In the genomic region with DNA sequence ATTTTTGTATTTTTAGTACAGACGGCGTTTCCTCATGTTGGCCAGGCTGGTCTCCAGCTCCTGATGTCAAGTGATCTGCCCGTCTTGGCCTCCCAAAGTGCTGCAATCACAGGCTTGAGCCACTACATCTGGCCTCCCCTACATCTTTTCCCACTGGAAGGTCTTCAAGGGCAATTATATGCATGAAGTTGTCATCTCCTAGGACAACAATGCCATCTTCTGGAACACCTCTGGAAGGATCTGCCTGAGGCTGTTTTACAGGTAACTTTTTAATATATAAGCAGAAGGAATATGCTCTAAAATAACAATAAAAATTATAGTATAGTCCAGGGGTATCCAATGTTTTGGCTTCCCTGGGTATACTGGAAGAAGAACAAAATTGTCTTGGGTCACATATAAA, we compare ENCODE assay signal across 21 cellular contexts.
DNase-seq lines count a peak whose midpoint lies in the region; TF ChIP-seq lines count a peak whose summit lies in the region.
"Had no signal": no experiment of that assay in that cellular context is flagged by ENCODE, and none has a peak within 500 bp of the region (broad histone marks: within the 10 kb centered on the region; RNA-seq: fewer than 3 reads in every experiment).

No MANE protein-coding gene starts in this region.

- peaks cover 12% of the 10 kb centered on the region for H3K9me3 Mint-ChIP-seq in osteocyte (ENCODE audit: unreplicated experiment)
- H3K9me3 Mint-ChIP-seq: activated CD4-positive, alpha-beta T cell treated with anti-CD3 and anti-CD28 coated beads, Interleukin-2, amount 10 ng/mL, durations not matched to agents 24 days and 14 days; activated T-helper 2 cell treated with anti-CD3 and anti-CD28 coated beads, Interferon-gamma antibody, Interleukin-2, Interleukin-4, amounts not matched to agents 10 μg/mL and 5 μg/mL and 100 μg/mL, durations not matched to agents 14 hours and 24 hours and 36 hours; natural killer cell treated with Interleukin-12 subunit alpha and Interleukin-12 subunit beta and Interleukin-15 and Interleukin-18, amount 100 ng/mL, for 72 hours had no signal

- no peak overlapping the region for H3K27ac ChIP-seq in VCaP
- H3K27ac ChIP-seq: A549, coronary artery, spleen had no signal

- peak; percentile 61 for TF ChIP-seq CTCF in VCaP (conservative IDR thresholded peaks at IDR 0.05)
- TF ChIP-seq CTCF in osteocyte (IDR thresholded peaks at IDR 0.05), result no peak

- H3K4me1 Mint-ChIP-seq in osteocyte (ENCODE audit: unreplicated experiment), result peaks cover 39% of the 10 kb centered on the region
- H3K4me1 Mint-ChIP-seq: activated CD4-positive, alpha-beta T cell treated with anti-CD3 and anti-CD28 coated beads, Interleukin-2, amount 10 ng/mL, durations not matched to agents 24 days and 14 days had no signal

- no peaks in the 10 kb centered on the region for H3K27me3 Mint-ChIP-seq in osteocyte (ENCODE audit: unreplicated experiment)
- H3K27me3 Mint-ChIP-seq: activated CD4-positive, alpha-beta T cell treated with anti-CD3 and anti-CD28 coated beads, Interleukin-2, amount 10 ng/mL, durations not matched to agents 24 days and 14 days had no signal

- TF ChIP-seq EP300 in Ishikawa (IDR thresholded peaks at IDR 0.05; ENCODE audit: borderline replicate concordance), result no peak

- peak overlapping the region; percentile 35 for H3K27ac Mint-ChIP-seq in osteocyte (ENCODE audit: unreplicated experiment)
- H3K27ac Mint-ChIP-seq: activated CD4-positive, alpha-beta T cell treated with anti-CD3 and anti-CD28 coated beads, Interleukin-2, amount 10 ng/mL, durations not matched to agents 24 days and 14 days; activated T-helper 2 cell treated with anti-CD3 and anti-CD28 coated beads, Interferon-gamma antibody, Interleukin-2, Interleukin-4, amounts not matched to agents 10 μg/mL and 5 μg/mL and 100 μg/mL, durations not matched to agents 14 hours and 24 hours and 36 hours; natural killer cell treated with Interleukin-12 subunit alpha and Interleukin-12 subunit beta and Interleukin-15 and Interleukin-18, amount 100 ng/mL, for 72 hours; progenitor cell of endocrine pancreas had no signal

- DNase-seq in NCI-H82 (lab: John Stamatoyannopoulos, UW), result peak; percentile 17
- DNase-seq in NCI-H82 treated with DMSO at 0.1 percent for 48 hours (lab: John Stamatoyannopoulos, UW; ENCODE audit: unreplicated experiment), result no peak
- DNase-seq in osteocyte (ENCODE audit: extremely low spot score, unreplicated experiment), result no peak
- no peak for DNase-seq in NCI-H446 (lab: John Stamatoyannopoulos, UW)
- no peak for DNase-seq in NCI-H2196 (lab: John Stamatoyannopoulos, UW; ENCODE audit: unreplicated experiment)
- DNase-seq in activated CD4-positive, alpha-beta T cell treated with anti-CD3 and anti-CD28 coated beads for 48 hours, result no peak
- DNase-seq: activated CD4-positive, alpha-beta T cell treated with anti-CD3 and anti-CD28 coated beads, Interleukin-2, amount 10 ng/mL, durations not matched to agents 24 days and 14 days; DND-41; hippocampal formation; NK-92 treated with Interleukin-12 subunit alpha and Interleukin-12 subunit beta, amount 100 ng/mL, for 24 hours; spleen; stimulated activated CD8-positive, alpha-beta memory T cell treated with anti-CD3 and anti-CD28 coated beads, Interleukin-4, amount 100 ng/mL, for 48 hours; substantia nigra had no signal

- peaks cover 52% of the 10 kb centered on the region for H3K36me3 Mint-ChIP-seq in osteocyte (ENCODE audit: unreplicated experiment)
- H3K36me3 Mint-ChIP-seq: natural killer cell treated with Interleukin-12 subunit alpha and Interleukin-12 subunit beta and Interleukin-15 and Interleukin-18, amount 100 ng/mL, for 72 hours had no signal

- peak; percentile 61 for TF ChIP-seq RAD21 in Ishikawa (IDR thresholded peaks at IDR 0.05; ENCODE audit: low read depth)

- no peak overlapping the region for H3K4me3 Mint-ChIP-seq in osteocyte (ENCODE audit: unreplicated experiment)
- H3K4me3 Mint-ChIP-seq: activated CD4-positive, alpha-beta T cell treated with anti-CD3 and anti-CD28 coated beads, Interleukin-2, amount 10 ng/mL, durations not matched to agents 24 days and 14 days; CD14-positive monocyte; natural killer cell treated with Interleukin-12 subunit alpha and Interleukin-12 subunit beta and Interleukin-15 and Interleukin-18, amount 100 ng/mL, for 72 hours had no signal

TF ChIP-seq in Ishikawa, 13 proteins besides CTCF, POLR2A, EP300 and RAD21:
- TF ChIP-seq TEAD4 (IDR thresholded peaks at IDR 0.05) (no peak), CREB1 (IDR thresholded peaks at IDR 0.05; ENCODE audit: low read depth) (no peak), TCF12 (IDR thresholded peaks at IDR 0.05; ENCODE audit: low read depth) (no peak)
- TF ChIP-seq, protein P1, sequence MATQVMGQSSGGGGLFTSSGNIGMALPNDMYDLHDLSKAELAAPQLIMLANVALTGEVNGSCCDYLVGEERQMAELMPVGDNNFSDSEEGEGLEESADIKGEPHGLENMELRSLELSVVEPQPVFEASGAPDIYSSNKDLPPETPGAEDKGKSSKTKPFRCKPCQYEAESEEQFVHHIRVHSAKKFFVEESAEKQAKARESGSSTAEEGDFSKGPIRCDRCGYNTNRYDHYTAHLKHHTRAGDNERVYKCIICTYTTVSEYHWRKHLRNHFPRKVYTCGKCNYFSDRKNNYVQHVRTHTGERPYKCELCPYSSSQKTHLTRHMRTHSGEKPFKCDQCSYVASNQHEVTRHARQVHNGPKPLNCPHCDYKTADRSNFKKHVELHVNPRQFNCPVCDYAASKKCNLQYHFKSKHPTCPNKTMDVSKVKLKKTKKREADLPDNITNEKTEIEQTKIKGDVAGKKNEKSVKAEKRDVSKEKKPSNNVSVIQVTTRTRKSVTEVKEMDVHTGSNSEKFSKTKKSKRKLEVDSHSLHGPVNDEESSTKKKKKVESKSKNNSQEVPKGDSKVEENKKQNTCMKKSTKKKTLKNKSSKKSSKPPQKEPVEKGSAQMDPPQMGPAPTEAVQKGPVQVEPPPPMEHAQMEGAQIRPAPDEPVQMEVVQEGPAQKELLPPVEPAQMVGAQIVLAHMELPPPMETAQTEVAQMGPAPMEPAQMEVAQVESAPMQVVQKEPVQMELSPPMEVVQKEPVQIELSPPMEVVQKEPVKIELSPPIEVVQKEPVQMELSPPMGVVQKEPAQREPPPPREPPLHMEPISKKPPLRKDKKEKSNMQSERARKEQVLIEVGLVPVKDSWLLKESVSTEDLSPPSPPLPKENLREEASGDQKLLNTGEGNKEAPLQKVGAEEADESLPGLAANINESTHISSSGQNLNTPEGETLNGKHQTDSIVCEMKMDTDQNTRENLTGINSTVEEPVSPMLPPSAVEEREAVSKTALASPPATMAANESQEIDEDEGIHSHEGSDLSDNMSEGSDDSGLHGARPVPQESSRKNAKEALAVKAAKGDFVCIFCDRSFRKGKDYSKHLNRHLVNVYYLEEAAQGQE (IDR thresholded peaks at IDR 0.05; ENCODE audit: low read depth), result no peak
